In genomic region chr10:67764012-67764822, GRCh38 we compare ENCODE assay signal across 1 cellular context.
TF ChIP-seq lines count a peak whose summit lies in the region.

No MANE protein-coding gene starts in this region.

TF ChIP-seq in K562, 482 proteins besides CTCF, POLR2A, EP300 and RAD21 (continued from another document and continues in another):
- no peak for TF ChIP-seq RNF219 (CRISPR knock-in tag; IDR thresholded peaks at IDR 0.05)
- no peak for TF ChIP-seq SIRT6 (IDR thresholded peaks at IDR 0.05; ENCODE audit: low read depth, low read length)
- peak; percentile 98 for TF ChIP-seq XRCC5 (IDR thresholded peaks at IDR 0.05; ENCODE audit: low read depth, low read length)
- no peak; the same call in 1 of the 2 replicates for TF ChIP-seq ZNF24 (IDR thresholded peaks at IDR 0.05)
- TF ChIP-seq HEY1 (CRISPR knock-in tag; IDR thresholded peaks at IDR 0.05; ENCODE audit: borderline replicate concordance), result no peak
- TF ChIP-seq ZNF592 (IDR thresholded peaks at IDR 0.05), result peak; percentile 95
- TF ChIP-seq ZNF175 (CRISPR knock-in tag; IDR thresholded peaks at IDR 0.05; ENCODE audit: low read depth), result 0 out of 2 replicates have a peak, but pooled peaks have one; percentile 44
- no peak for TF ChIP-seq GTF2F1 (IDR thresholded peaks at IDR 0.05; ENCODE audit: low read depth, low read length)
- no peak for TF ChIP-seq KLF10 (CRISPR knock-in tag; IDR thresholded peaks at IDR 0.05)
- no peak for TF ChIP-seq ZNF655 (CRISPR knock-in tag; IDR thresholded peaks at IDR 0.05)
- TF ChIP-seq NR3C1 (CRISPR knock-in tag; IDR thresholded peaks at IDR 0.05), result no peak
- no peak; the same call in none of the 2 replicates for TF ChIP-seq MYC (IDR thresholded peaks at IDR 0.05; ENCODE audit: low read depth, low read length)
- no peak; the same call in 1 of the 2 replicates for TF ChIP-seq MYC (CRISPR knock-in tag; IDR thresholded peaks at IDR 0.05; ENCODE audit: borderline replicate concordance, low read depth)
- TF ChIP-seq ATF4 (CRISPR knock-in tag; IDR thresholded peaks at IDR 0.05), result no peak
- no peak for TF ChIP-seq GATA2 (CRISPR knock-in tag; IDR thresholded peaks at IDR 0.05)
- TF ChIP-seq CHAMP1 (IDR thresholded peaks at IDR 0.05), result 0 out of 2 replicates have a peak, but pooled peaks have one; percentile 44
- TF ChIP-seq TCF3 (CRISPR knock-in tag; IDR thresholded peaks at IDR 0.05), result peak; percentile 22; the same call in 1 of the 2 replicates
- TF ChIP-seq HIVEP1 (CRISPR knock-in tag; IDR thresholded peaks at IDR 0.05), result no peak
- TF ChIP-seq CBX2 (IDR thresholded peaks at IDR 0.05; ENCODE audit: insufficient read depth, low read length, poor library complexity, severe bottlenecking), result no peak
- no peak for TF ChIP-seq PBX2 (CRISPR knock-in tag; IDR thresholded peaks at IDR 0.05; ENCODE audit: low read depth)
- no peak for TF ChIP-seq PBX2 (tag; conservative IDR thresholded peaks at IDR 0.05; ENCODE audit: low read depth)
- TF ChIP-seq SP1 (CRISPR knock-in tag; IDR thresholded peaks at IDR 0.05), result peak; percentile 65; the same call in 1 of the 2 replicates
- TF ChIP-seq TEAD2 (tag; IDR thresholded peaks at IDR 0.05), result no peak
- no peak for TF ChIP-seq NCOR1 (IDR thresholded peaks at IDR 0.05)
- no peak for TF ChIP-seq POLR2AphosphoS5 (IDR thresholded peaks at IDR 0.05; ENCODE audit: control insufficient read depth, insufficient read depth, low read depth, low read length)
- TF ChIP-seq DACH1 (IDR thresholded peaks at IDR 0.05; ENCODE audit: partially characterized antibody), result no peak
- TF ChIP-seq ZNF316 (IDR thresholded peaks at IDR 0.05), result no peak
- TF ChIP-seq RFX1 (IDR thresholded peaks at IDR 0.05), result no peak
- no peak for TF ChIP-seq CGGBP1 (CRISPR knock-in tag; IDR thresholded peaks at IDR 0.05)
- no peak for TF ChIP-seq CREB3 (tag; conservative IDR thresholded peaks at IDR 0.05; ENCODE audit: low read depth)
- TF ChIP-seq SMAD2 (IDR thresholded peaks at IDR 0.05; ENCODE audit: low read depth, low read length), result no peak
- TF ChIP-seq ETV5 (CRISPR knock-in tag; IDR thresholded peaks at IDR 0.05; ENCODE audit: low read depth), result no peak; the same call in 1 of the 2 replicates
- TF ChIP-seq ZNF644 (tag; IDR thresholded peaks at IDR 0.05; ENCODE audit: low read depth), result no peak
- TF ChIP-seq PRPF4 (IDR thresholded peaks at IDR 0.05; ENCODE audit: insufficient read depth, low read depth, low read length, poor library complexity, severe bottlenecking), result no peak
- TF ChIP-seq TBL1XR1 (IDR thresholded peaks at IDR 0.05; ENCODE audit: low read length in 2 of 2), result peak; percentile 60 to 98
- TF ChIP-seq SMARCC2 (IDR thresholded peaks at IDR 0.05; ENCODE audit: low read depth), result no peak
- TF ChIP-seq ZBTB2 (IDR thresholded peaks at IDR 0.05), result no peak
- peak; percentile 72; the same call in 1 of the 2 replicates for TF ChIP-seq ZNF445 (CRISPR knock-in tag; IDR thresholded peaks at IDR 0.05; ENCODE audit: low read depth)
- TF ChIP-seq ZNF239 (CRISPR knock-in tag; IDR thresholded peaks at IDR 0.05), result no peak; the same call in 1 of the 2 replicates
- no peak for TF ChIP-seq EZH2 (IDR thresholded peaks at IDR 0.05; ENCODE audit: borderline replicate concordance, low read depth, low read length)
- peak; percentile 76 for TF ChIP-seq VEZF1 (CRISPR knock-in tag; IDR thresholded peaks at IDR 0.05)
